26 cellular contexts compared by ENCODE assay signal in genomic region chr22:46793497-46793896, GRCh38. TPM values are rescaled to one million over a fixed set of nuclear protein-coding genes. Genes with fewer than 3 reads are reported as not detected.
DNase-seq lines count a peak whose midpoint lies in the region; ATAC-seq lines count a peak whose summit lies in the region.
"Had no signal": no experiment of that assay in that cellular context is flagged by ENCODE, and none has a peak within 500 bp of the region (broad histone marks: within the 10 kb centered on the region; RNA-seq: fewer than 3 reads in every experiment).

No MANE protein-coding gene starts in this region.

- H3K9me3 Mint-ChIP-seq in CD4-positive, alpha-beta memory T cell = no peaks in the 10 kb centered on the region
- no peaks in the 10 kb centered on the region for H3K9me3 Mint-ChIP-seq in CD8-positive, alpha-beta memory T cell
- no peaks in the 10 kb centered on the region for H3K9me3 Mint-ChIP-seq in dendritic cell treated with granulocyte-macrophage colony-stimulating factor and Interleukin-4, amounts not matched to agents 40 ng/mL and 50 ng/mL, for 4 days
- no peaks in the 10 kb centered on the region for H3K9me3 Mint-ChIP-seq in natural killer cell treated with Interleukin-12 subunit alpha and Interleukin-12 subunit beta and Interleukin-15 and Interleukin-18, amount 100 ng/mL, for 72 hours
- H3K9me3 Mint-ChIP-seq: activated T-cell treated with anti-CD3 and anti-CD28 coated beads, Interleukin-2, amount 50 U/mL, for 72 hours; memory B cell had no signal

- no peak for ATAC-seq in natural killer cell treated with Interleukin-12 subunit alpha and Interleukin-12 subunit beta and Interleukin-15 and Interleukin-18, amount 100 ng/mL, for 72 hours
- no peak for ATAC-seq in GM21717 (IDR thresholded peaks at IDR 0.05; ENCODE audit: unreplicated experiment)
- ATAC-seq: activated T-cell treated with anti-CD3 and anti-CD28 coated beads, Interleukin-2, amount 50 U/mL, for 72 hours; left colon; pancreas had no signal

- no peaks in the 10 kb centered on the region for H3K27me3 Mint-ChIP-seq in CD4-positive, alpha-beta memory T cell
- no peaks in the 10 kb centered on the region for H3K27me3 Mint-ChIP-seq in CD8-positive, alpha-beta memory T cell
- H3K27me3 Mint-ChIP-seq in dendritic cell treated with granulocyte-macrophage colony-stimulating factor and Interleukin-4, amounts not matched to agents 40 ng/mL and 50 ng/mL, for 4 days = no peaks in the 10 kb centered on the region
- H3K27me3 Mint-ChIP-seq in natural killer cell treated with Interleukin-12 subunit alpha and Interleukin-12 subunit beta and Interleukin-15 and Interleukin-18, amount 100 ng/mL, for 72 hours = no peaks in the 10 kb centered on the region
- H3K27me3 Mint-ChIP-seq: memory B cell had no signal

- POLR2A ChIA-PET in CD4-positive, alpha-beta memory T cell (lab: Charles Lee; ENCODE audit: partially characterized antibody) = interaction anchor here (0.9 to 5.2 kb wide), 4 partner anchors 9 to 35 kb away, joined by 4 to 90 read pairs (median 10); partner anchors contain the start of gene TBC1D22A
- POLR2A ChIA-PET in CD8-positive, alpha-beta memory T cell (lab: Charles Lee) = no interaction called here

- intact Hi-C loops in CD4-positive, alpha-beta memory T cell (cut with micrococcal nuclease) = no loop called here
- intact Hi-C loops in dendritic cell treated with granulocyte-macrophage colony-stimulating factor and Interleukin-4, amounts not matched to agents 40 ng/mL and 50 ng/mL, for 4 days (cut with micrococcal nuclease) = no loop called here
- intact Hi-C loops in posterior vena cava (cut with DNase I) = no loop called here

- H3K4me3 ChIP-seq in CD4-positive, alpha-beta memory T cell (ENCODE audit: low read length in 2 of 2) = no peak overlapping the region
- H3K4me3 ChIP-seq in CD8-positive, alpha-beta memory T cell (ENCODE audit: low read length) = no peak overlapping the region
- H3K4me3 ChIP-seq: HAP-1, heart right ventricle, pancreas, SK-N-MC, transverse colon had no signal

- H3K27ac Mint-ChIP-seq in CD4-positive, alpha-beta memory T cell = peak overlapping the region; percentile 72 to 99 (median 89)
- peak overlapping the region; percentile 67 to 100 (median 96) for H3K27ac Mint-ChIP-seq in CD8-positive, alpha-beta memory T cell
- H3K27ac Mint-ChIP-seq in dendritic cell treated with granulocyte-macrophage colony-stimulating factor and Interleukin-4, amounts not matched to agents 40 ng/mL and 50 ng/mL, for 4 days = peak overlapping the region; percentile 56
- peak overlapping the region; percentile 96 to 98 for H3K27ac Mint-ChIP-seq in natural killer cell treated with Interleukin-12 subunit alpha and Interleukin-12 subunit beta and Interleukin-15 and Interleukin-18, amount 100 ng/mL, for 72 hours
- H3K27ac Mint-ChIP-seq: activated T-cell treated with anti-CD3 and anti-CD28 coated beads, Interleukin-2, amount 50 U/mL, for 72 hours; memory B cell had no signal

- H3K4me1 Mint-ChIP-seq in CD4-positive, alpha-beta memory T cell = peaks cover 26 to 47% (median 34%) of the 10 kb centered on the region in 4 donors
- H3K4me1 Mint-ChIP-seq in CD8-positive, alpha-beta memory T cell = peaks cover 37 to 56% (median 40%) of the 10 kb centered on the region in 3 donors
- peaks cover 51% of the 10 kb centered on the region for H3K4me1 Mint-ChIP-seq in dendritic cell treated with granulocyte-macrophage colony-stimulating factor and Interleukin-4, amounts not matched to agents 40 ng/mL and 50 ng/mL, for 4 days (ENCODE audit: low read depth)
- peaks cover 28 to 30% of the 10 kb centered on the region in 2 donors for H3K4me1 Mint-ChIP-seq in natural killer cell treated with Interleukin-12 subunit alpha and Interleukin-12 subunit beta and Interleukin-15 and Interleukin-18, amount 100 ng/mL, for 72 hours (ENCODE audit: low read depth in 2 of 2)

- CTCF ChIA-PET in CD4-positive, alpha-beta memory T cell (lab: Charles Lee; ENCODE audit: partially characterized antibody) = interaction anchor here (0.8 to 6.7 kb wide), 4 partner anchors 10 to 230 kb away, joined by 3 to 74 read pairs (median 30); no protein-coding TSS in a partner anchor
- CTCF ChIA-PET in CD8-positive, alpha-beta memory T cell (lab: Charles Lee) = interaction anchor here (1.5 to 5.7 kb wide), 4 partner anchors 10 to 230 kb away, joined by 4 to 43 read pairs (median 22); partner anchors contain the start of gene TBC1D22A

- no peak for DNase-seq in CD4-positive, alpha-beta memory T cell
- no peak for DNase-seq in CD8-positive, alpha-beta memory T cell
- no peak for DNase-seq in natural killer cell treated with Interleukin-12 subunit alpha and Interleukin-12 subunit beta and Interleukin-15 and Interleukin-18, amount 100 ng/mL, for 72 hours (ENCODE audit: low spot score)
- DNase-seq in posterior vena cava (ENCODE audit: low spot score) = no peak
- no peak for DNase-seq in NCI-H1092 (lab: John Stamatoyannopoulos, UW)
- DNase-seq: activated CD4-positive, alpha-beta T cell treated with anti-CD3 and anti-CD28 coated beads, Interleukin-2, amount 50 U/mL, for 48 hours; activated T-cell treated with anti-CD3 and anti-CD28 coated beads, Interleukin-2, amount 50 U/mL, for 72 hours; cerebellar nuclear complex; DMS 273 treated with DMSO at 0.1 percent for 48 hours; foreskin fibroblast; heart right ventricle; left colon; NCI-H1092 treated with DMSO at 0.1 percent for 48 hours; NCI-H1930; NCI-H69; pancreas; RPMI8226; stimulated activated CD4-positive, alpha-beta T cell treated with anti-CD3 and anti-CD28 coated beads, Interleukin-4, amount 100 ng/mL, for 4 hours; T-helper 9 cell; transverse colon; WERI-Rb-1 had no signal

- H3K36me3 Mint-ChIP-seq in CD4-positive, alpha-beta memory T cell = peaks cover 11 to 41% of the 10 kb centered on the region in 2 donors
- peaks cover 0 to 60% (median 1%) of the 10 kb centered on the region in 3 donors for H3K36me3 Mint-ChIP-seq in CD8-positive, alpha-beta memory T cell
- peaks cover 93% of the 10 kb centered on the region for H3K36me3 Mint-ChIP-seq in dendritic cell treated with granulocyte-macrophage colony-stimulating factor and Interleukin-4, amounts not matched to agents 40 ng/mL and 50 ng/mL, for 4 days (ENCODE audit: low read depth)
- no peaks in the 10 kb centered on the region for H3K36me3 Mint-ChIP-seq in natural killer cell treated with Interleukin-12 subunit alpha and Interleukin-12 subunit beta and Interleukin-15 and Interleukin-18, amount 100 ng/mL, for 72 hours

- no peaks in the 10 kb centered on the region for H3K9me3 ChIP-seq in CD4-positive, alpha-beta memory T cell (ENCODE audit: control insufficient read depth in 1 of 2, low read length in 2 of 2)
- H3K9me3 ChIP-seq in CD8-positive, alpha-beta memory T cell (ENCODE audit: low read length) = no peaks in the 10 kb centered on the region
- H3K9me3 ChIP-seq: HAP-1, heart right ventricle, pancreas, transverse colon had no signal

- peaks cover 49% of the 10 kb centered on the region for H3K36me3 ChIP-seq in CD4-positive, alpha-beta memory T cell (ENCODE audit: insufficient read depth, low read length)
- peaks cover 8% of the 10 kb centered on the region for H3K36me3 ChIP-seq in CD8-positive, alpha-beta memory T cell (ENCODE audit: insufficient read depth, low read length)
- H3K36me3 ChIP-seq: WERI-Rb-1 had no signal

- H3K27me3 ChIP-seq in CD4-positive, alpha-beta memory T cell (ENCODE audit: insufficient read depth, low read length) = no peaks in the 10 kb centered on the region
- H3K27me3 ChIP-seq in CD8-positive, alpha-beta memory T cell (ENCODE audit: insufficient read depth, low read length, poor library complexity, severe bottlenecking) = no peaks in the 10 kb centered on the region
- H3K27me3 ChIP-seq: heart right ventricle, pancreas, transverse colon had no signal

- no peak overlapping the region for H3K4me3 Mint-ChIP-seq in CD4-positive, alpha-beta memory T cell
- H3K4me3 Mint-ChIP-seq in CD8-positive, alpha-beta memory T cell = no peak overlapping the region
- H3K4me3 Mint-ChIP-seq in dendritic cell treated with granulocyte-macrophage colony-stimulating factor and Interleukin-4, amounts not matched to agents 40 ng/mL and 50 ng/mL, for 4 days = no peak overlapping the region
- H3K4me3 Mint-ChIP-seq in natural killer cell treated with Interleukin-12 subunit alpha and Interleukin-12 subunit beta and Interleukin-15 and Interleukin-18, amount 100 ng/mL, for 72 hours = no peak overlapping the region
- H3K4me3 Mint-ChIP-seq: activated T-cell treated with anti-CD3 and anti-CD28 coated beads, Interleukin-2, amount 50 U/mL, for 72 hours; memory B cell had no signal

- peak overlapping the region; percentile 87 for H3K27ac ChIP-seq in CD4-positive, alpha-beta memory T cell (ENCODE audit: low read depth, low read length)
- H3K27ac ChIP-seq in CD8-positive, alpha-beta memory T cell (ENCODE audit: low read depth, low read length) = no peak overlapping the region
- H3K27ac ChIP-seq: pancreas, SK-N-MC, transverse colon, WERI-Rb-1 had no signal

- H3K4me1 ChIP-seq in CD4-positive, alpha-beta memory T cell (ENCODE audit: insufficient read depth, low read length) = peaks cover 47% of the 10 kb centered on the region
- H3K4me1 ChIP-seq in CD8-positive, alpha-beta memory T cell (ENCODE audit: insufficient read depth, low read length) = peaks cover 38% of the 10 kb centered on the region
- H3K4me1 ChIP-seq: HAP-1, pancreas had no signal

RNA-seq across cellular contexts. Expression of gene TBC1D22A, which starts 31.0 kb away (rescaled TPM):
- total RNA-seq in CD4-positive, alpha-beta memory T cell = 10 to 100 TPM; 49.0 to 49.2 TPM
- 10 to 100 TPM; 20.6 to 24.4 TPM for polyA plus RNA-seq in CD4-positive, alpha-beta memory T cell
- 10 to 100 TPM; 34.0 to 34.8 TPM for total RNA-seq in CD8-positive, alpha-beta memory T cell
- 26.6 TPM for polyA plus RNA-seq in CD8-positive, alpha-beta memory T cell
- 10 to 100 TPM; 31.9 to 43.4 TPM for total RNA-seq in natural killer cell treated with Interleukin-12 subunit alpha and Interleukin-12 subunit beta and Interleukin-15 and Interleukin-18, amount 100 ng/mL, for 72 hours
- 10 to 100 TPM; 19.3 to 21.7 TPM for total RNA-seq in posterior vena cava

RNA-seq across cellular contexts. Expression of gene CERK, which starts 55.4 kb away (rescaled TPM):
- total RNA-seq in CD4-positive, alpha-beta memory T cell = 100 to 1,000 TPM; 161 to 164 TPM
- polyA plus RNA-seq in CD4-positive, alpha-beta memory T cell = 100 to 1,000 TPM in 1 of 2 donors, 10 to 100 TPM in 1; 91.2 to 111 TPM
- total RNA-seq in CD8-positive, alpha-beta memory T cell = 10 to 100 TPM; 64.3 to 64.5 TPM
- 108 TPM for polyA plus RNA-seq in CD8-positive, alpha-beta memory T cell
- total RNA-seq in natural killer cell treated with Interleukin-12 subunit alpha and Interleukin-12 subunit beta and Interleukin-15 and Interleukin-18, amount 100 ng/mL, for 72 hours = 10 to 100 TPM; 38.1 to 55.8 TPM
- 10 to 100 TPM; 25.4 to 36.4 TPM for total RNA-seq in posterior vena cava
